ENCODE assay signal across 18 cellular contexts in the genomic region with DNA sequence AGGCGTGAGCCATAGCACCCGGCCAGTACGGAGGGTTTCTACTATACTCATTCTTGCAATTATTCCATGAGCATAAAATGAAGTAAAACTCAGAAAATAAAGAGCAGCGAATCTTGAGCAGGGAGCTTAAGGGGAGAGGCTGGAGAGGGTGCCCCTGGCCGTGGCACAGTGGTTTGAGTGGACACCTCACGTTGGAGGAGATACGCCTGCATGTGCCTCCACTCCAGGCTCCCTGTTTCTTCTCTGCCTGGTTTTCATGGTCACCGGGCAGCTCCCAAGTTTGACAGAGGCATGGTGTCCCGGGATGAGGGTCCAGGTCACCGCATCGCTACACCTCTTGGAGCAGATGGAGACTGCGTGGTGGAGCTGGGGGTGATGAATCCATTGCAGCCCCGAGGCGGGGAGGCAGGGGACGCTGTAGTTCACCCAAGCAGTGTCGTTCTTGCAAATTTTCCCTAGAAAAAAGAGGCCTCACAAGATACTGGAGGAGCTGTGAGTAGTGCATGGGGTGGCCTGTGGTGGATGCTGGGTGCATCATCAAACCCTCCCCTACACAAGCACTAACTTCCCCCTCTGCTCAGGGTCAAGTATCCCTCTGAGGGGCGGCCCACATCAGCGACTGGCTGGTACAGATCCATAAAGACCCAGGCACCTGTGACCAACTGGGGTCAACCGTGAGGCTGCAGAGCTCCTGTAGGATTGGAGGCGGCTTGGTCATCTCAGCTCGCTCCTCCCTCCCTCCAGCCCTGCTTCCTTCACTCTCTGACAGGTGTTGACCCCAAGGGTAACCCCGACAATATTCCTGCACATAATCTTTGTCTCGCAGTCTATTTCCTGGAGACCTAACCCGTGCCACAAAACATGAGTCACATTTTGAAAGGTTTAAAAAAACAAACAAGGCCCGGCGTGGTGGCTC. TPM values are rescaled to one million over a fixed set of nuclear protein-coding genes. Genes with fewer than 3 reads are reported as not detected.
DNase-seq lines count a peak whose midpoint lies in the region; ATAC-seq and TF ChIP-seq lines count a peak whose summit lies in the region.
"Had no signal": no experiment of that assay in that cellular context is flagged by ENCODE, and none has a peak within 500 bp of the region (broad histone marks: within the 10 kb centered on the region; RNA-seq: fewer than 3 reads in every experiment).

No MANE protein-coding gene starts in this region.

- H3K9ac ChIP-seq in endodermal cell (ENCODE audit: extremely low read depth, low read length, poor library complexity, severe bottlenecking), result no peak overlapping the region
- H3K9ac ChIP-seq in neural progenitor cell, result no peak overlapping the region
- H3K9ac ChIP-seq: BLaER1, parathyroid adenoma had no signal

- no peak overlapping the region for H3K4me2 ChIP-seq in neural progenitor cell
- H3K4me2 ChIP-seq: BLaER1 had no signal

- H3K27ac Mint-ChIP-seq in endodermal cell (no peak overlapping the region), neural progenitor cell (no peak overlapping the region)
- H3K27ac Mint-ChIP-seq: activated naive CD4-positive, alpha-beta T cell treated with anti-CD3 and anti-CD28 coated beads, Interleukin-2, amount 50 U/mL, for 72 hours had no signal

- H3K9me3 Mint-ChIP-seq in endodermal cell, result peaks cover 1% of the 10 kb centered on the region
- H3K9me3 Mint-ChIP-seq in neural progenitor cell, result peaks cover 11% of the 10 kb centered on the region

- in situ Hi-C loops in Caki2 (cut with HindIII; ENCODE audit: low pct_unique_long_range_greater_than_20kb, low sequenced_read_pairs), result no loop called here

- peaks cover 7% of the 10 kb centered on the region for H4K20me1 ChIP-seq in neural progenitor cell (ENCODE audit: low read depth)

- peak; percentile 16 for DNase-seq in Caki2 (ENCODE audit: low read depth)
- DNase-seq in LHCN-M2 (ENCODE audit: low read depth), result peak; percentile 41
- peak; percentile 73 for DNase-seq in endodermal cell
- DNase-seq in neural progenitor cell (ENCODE audit: low spot score), result peak; percentile 31
- DNase-seq in NCI-H345 (lab: John Stamatoyannopoulos, UW), result no peak
- no peak for DNase-seq in NCI-H2107 treated with DMSO at 0.1 percent for 48 hours (lab: John Stamatoyannopoulos, UW; ENCODE audit: unreplicated experiment)
- no peak for DNase-seq in GM10248 (ENCODE audit: extremely low spot score)
- DNase-seq: DMS79 treated with DMSO at 0.1 percent for 48 hours; left colon; NCI-H1092; NCI-H510A; stimulated activated CD4-positive, alpha-beta T cell treated with anti-CD3 and anti-CD28 coated beads, Interleukin-15, amount 100 ng/mL, for 24 hours; T-helper 1 cell had no signal

- H3K4me3 ChIP-seq in endodermal cell (ENCODE audit: low read length), result no peak overlapping the region
- H3K4me3 ChIP-seq in neural progenitor cell, result no peak overlapping the region
- H3K4me3 ChIP-seq: BLaER1, breast epithelium had no signal

- H3K4me1 ChIP-seq in endodermal cell (ENCODE audit: control insufficient read depth, insufficient read depth, low read length) (no peaks in the 10 kb centered on the region), neural progenitor cell (peaks cover 6% of the 10 kb centered on the region)
- H3K4me1 ChIP-seq: parathyroid adenoma had no signal

- H3K4me1 Mint-ChIP-seq in endodermal cell (peaks cover 7% of the 10 kb centered on the region), neural progenitor cell (peaks cover 10% of the 10 kb centered on the region)

- 87 to 92% methylated on average over 15 to 25 of the region's 26 CpGs for WGBS in endodermal cell (ENCODE audit: insufficient coverage in 1 of 2, insufficient read length in 1 of 2), 2 experiments

- peaks cover 6% of the 10 kb centered on the region for H3K36me3 Mint-ChIP-seq in endodermal cell (ENCODE audit: low read depth)
- peaks cover 4% of the 10 kb centered on the region for H3K36me3 Mint-ChIP-seq in neural progenitor cell

- H3K27ac ChIP-seq in endodermal cell (ENCODE audit: low read depth, low read length), result no peak overlapping the region
- H3K27ac ChIP-seq in neural progenitor cell, result no peak overlapping the region
- H3K27ac ChIP-seq: BLaER1, breast epithelium, parathyroid adenoma had no signal

- no peak for ATAC-seq in HG02973 (IDR thresholded peaks at IDR 0.05; ENCODE audit: unreplicated experiment)
- ATAC-seq: activated naive CD4-positive, alpha-beta T cell treated with anti-CD3 and anti-CD28 coated beads, Interleukin-2, amount 50 U/mL, for 72 hours; left colon had no signal

- POLR2A ChIA-PET in GM10248 (lab: Yijun Ruan, JAX), result no interaction called here

- H3K27me3 ChIP-seq in endodermal cell (ENCODE audit: control insufficient read depth, insufficient read depth, low read length, poor library complexity, severe bottlenecking) (no peaks in the 10 kb centered on the region), neural progenitor cell (peaks cover 14% of the 10 kb centered on the region)
- H3K27me3 ChIP-seq: BLaER1, breast epithelium had no signal

- H3K36me3 ChIP-seq in endodermal cell (ENCODE audit: control insufficient read depth, insufficient read depth, low read length), result no peaks in the 10 kb centered on the region
- no peaks in the 10 kb centered on the region for H3K36me3 ChIP-seq in neural progenitor cell
- H3K36me3 ChIP-seq: BLaER1, breast epithelium had no signal

- peaks cover 29% of the 10 kb centered on the region for H3K27me3 Mint-ChIP-seq in endodermal cell (ENCODE audit: insufficient read depth)
- H3K27me3 Mint-ChIP-seq in neural progenitor cell (ENCODE audit: insufficient read depth, low read depth), result peaks cover 13% of the 10 kb centered on the region

- CTCF ChIA-PET in GM10248 (lab: Yijun Ruan, JAX), result interaction anchor here (1.4 kb wide), 1 partner anchor 10 kb away, joined by 3 read pairs; no protein-coding TSS in a partner anchor

- TF ChIP-seq CTCF in endodermal cell (conservative IDR thresholded peaks at IDR 0.05) (peak; percentile 64), neural progenitor cell (IDR thresholded peaks at IDR 0.05) (peak; percentile 38), GM10248 (IDR thresholded peaks at IDR 0.05; ENCODE audit: control extremely low read depth, extremely low read depth, low read depth, missing control alignments) (no peak)

- H2AFZ ChIP-seq in neural progenitor cell (replicated peaks), result no peak overlapping the region
- H2AFZ ChIP-seq: parathyroid adenoma had no signal

- peaks cover 3% of the 10 kb centered on the region for H3F3A ChIP-seq in neural progenitor cell (ENCODE audit: low read depth)

- H3K4me3 Mint-ChIP-seq in endodermal cell (no peak overlapping the region), neural progenitor cell (no peak overlapping the region)

- H3K79me2 ChIP-seq in neural progenitor cell (ENCODE audit: low read depth), result peaks cover 10% of the 10 kb centered on the region

- H3K9me3 ChIP-seq in endodermal cell (ENCODE audit: control insufficient read depth, low read length) (no peaks in the 10 kb centered on the region), neural progenitor cell (ENCODE audit: low read depth) (no peaks in the 10 kb centered on the region)

RNA-seq across cellular contexts. Expression of a gene that starts 3.6 kb away (rescaled TPM):
- total RNA-seq in Caki2 (2014; rRNA removed; shearing (Covaris generic); ENCODE audit: low replicate concordance), result 6.1 and 9.4 TPM in 2 replicates
- 16.5 and 20.1 TPM in 2 replicates for total RNA-seq in LHCN-M2 (2014; rRNA removed)
- polyA plus RNA-seq in LHCN-M2 (2012), result 26.7 TPM
- 10 to 100 TPM; 50.5 to 51.3 TPM for total RNA-seq in endodermal cell
- 42.8 TPM for polyA plus RNA-seq in endodermal cell (2013, experiment 1 of 2)
- polyA plus RNA-seq in endodermal cell (2013, experiment 2 of 2), result 45.0 TPM
- total RNA-seq in neural progenitor cell (ENCODE audit: low replicate concordance), result 12.9 and 20.6 TPM in 2 replicates

RNA-seq across cellular contexts. Expression of a gene that starts 57.0 kb away (rescaled TPM):
- total RNA-seq in Caki2 (2014; rRNA removed; shearing (Covaris generic); ENCODE audit: low replicate concordance), result 128 and 155 TPM in 2 replicates
- total RNA-seq in LHCN-M2 (2014; rRNA removed) (not detected in 2 replicates), endodermal cell (10 to 100 TPM; 49.9 to 56.9 TPM), neural progenitor cell (ENCODE audit: low replicate concordance) (2.5 TPM in 1 of 2 replicates, not detected in the other)
- 0.07 TPM for polyA plus RNA-seq in LHCN-M2 (2012)
- 5.0 TPM for polyA plus RNA-seq in endodermal cell (2013, experiment 1 of 2)
- polyA plus RNA-seq in endodermal cell (2013, experiment 2 of 2), result 5.8 TPM

Comparison
In these comparisons a context has a peak if more than half of its experiments do, and no peak if none do; other contexts are left out.
1. DNase-seq: peak in Caki2 (single experiment), LHCN-M2 (single experiment), endodermal cell (single experiment) and neural progenitor cell (single experiment); none in NCI-H345 (single experiment), NCI-H2107 treated with DMSO at 0.1 percent for 48 hours (single experiment) and GM10248 (single experiment).
2. RNA of a gene that starts 57.0 kb away (total RNA-seq): 128 to 155 TPM in Caki2 and 49.9 to 56.9 TPM in endodermal cell; 2.5 TPM in neural progenitor cell and not detected in LHCN-M2; every median in the first group is over 10 times any median in the second.